1 cellular context compared by ENCODE assay signal in genomic region chr2:8625399-8626283, GRCh38.
TF ChIP-seq lines count a peak whose summit lies in the region.

No MANE protein-coding gene starts in this region.

TF ChIP-seq in HepG2, 621 proteins besides CTCF, POLR2A, EP300 and RAD21 (continued from another document and continues in another):
- no peak for TF ChIP-seq GMEB2 (CRISPR knock-in tag; IDR thresholded peaks at IDR 0.05; ENCODE audit: low read depth)
- peak; percentile 71; the same call in 1 of the 2 replicates for TF ChIP-seq PLSCR1 (CRISPR knock-in tag; IDR thresholded peaks at IDR 0.05; ENCODE audit: borderline replicate concordance)
- TF ChIP-seq NPAS2 (CRISPR knock-in tag; IDR thresholded peaks at IDR 0.05; ENCODE audit: borderline replicate concordance): no peak
- TF ChIP-seq MLX (CRISPR knock-in tag; IDR thresholded peaks at IDR 0.05): peak; percentile 72; the same call in 1 of the 2 replicates
- TF ChIP-seq GATAD1 (CRISPR knock-in tag; IDR thresholded peaks at IDR 0.05): peak; percentile 61
- TF ChIP-seq FOXP1 (IDR thresholded peaks at IDR 0.05): no peak
- peak; percentile 85 for TF ChIP-seq FOXP1 (CRISPR knock-in tag; IDR thresholded peaks at IDR 0.05)
- peak; percentile 58; the same call in 1 of the 2 replicates for TF ChIP-seq KLF13 (CRISPR knock-in tag; IDR thresholded peaks at IDR 0.05)
- TF ChIP-seq ZNF749 (CRISPR knock-in tag; IDR thresholded peaks at IDR 0.05; ENCODE audit: borderline replicate concordance): peak; percentile 92
- TF ChIP-seq ZSCAN25 (CRISPR knock-in tag; IDR thresholded peaks at IDR 0.05): peak; percentile 77
- TF ChIP-seq MTF1 (CRISPR knock-in tag; IDR thresholded peaks at IDR 0.05): no peak
- TF ChIP-seq ZNF790 (CRISPR knock-in tag; IDR thresholded peaks at IDR 0.05; ENCODE audit: borderline replicate concordance): peak; percentile 79; the same call in 1 of the 2 replicates
- no peak; the same call in 1 of the 2 replicates for TF ChIP-seq DNMT3B (CRISPR knock-in tag; conservative IDR thresholded peaks at IDR 0.05)
- TF ChIP-seq NR2F2 (IDR thresholded peaks at IDR 0.05; ENCODE audit: borderline replicate concordance, low read depth): no peak
- peak; percentile 62; the same call in 1 of the 2 replicates for TF ChIP-seq HOXA5 (CRISPR knock-in tag; IDR thresholded peaks at IDR 0.05)
- TF ChIP-seq POLR2G (IDR thresholded peaks at IDR 0.05; ENCODE audit: low read depth, low read length): peak; percentile 90
- TF ChIP-seq ZFP90 (CRISPR knock-in tag; IDR thresholded peaks at IDR 0.05; ENCODE audit: borderline replicate concordance): no peak
- no peak for TF ChIP-seq ZNF761 (CRISPR knock-in tag; conservative IDR thresholded peaks at IDR 0.05)
- TF ChIP-seq ZSCAN5A (CRISPR knock-in tag; IDR thresholded peaks at IDR 0.05; ENCODE audit: borderline replicate concordance): 0 out of 2 replicates have a peak, but pooled peaks have one; percentile 14
- TF ChIP-seq TAF1 (CRISPR knock-in tag; IDR thresholded peaks at IDR 0.05): peak; percentile 89
- TF ChIP-seq ZNF878 (CRISPR knock-in tag; IDR thresholded peaks at IDR 0.05): peak; percentile 93
- TF ChIP-seq ZBTB14 (CRISPR knock-in tag; IDR thresholded peaks at IDR 0.05): no peak
- peak; percentile 86; the same call in 1 of the 2 replicates for TF ChIP-seq ZBTB39 (CRISPR knock-in tag; IDR thresholded peaks at IDR 0.05)
- peak; percentile 79; the same call in 1 of the 2 replicates for TF ChIP-seq NFKBIZ (CRISPR knock-in tag; IDR thresholded peaks at IDR 0.05)
- peak; percentile 25; the same call in 1 of the 2 replicates for TF ChIP-seq TGIF2 (CRISPR knock-in tag; IDR thresholded peaks at IDR 0.05)
- TF ChIP-seq PHF5A (CRISPR knock-in tag; IDR thresholded peaks at IDR 0.05; ENCODE audit: low read depth, unreplicated experiment): no peak
- no peak; the same call in 1 of the 2 replicates for TF ChIP-seq ZMYM3 (CRISPR knock-in tag; IDR thresholded peaks at IDR 0.05)
- TF ChIP-seq KDM3A (CRISPR knock-in tag; IDR thresholded peaks at IDR 0.05; ENCODE audit: low read depth): peak; percentile 86
- peak; percentile 95 for TF ChIP-seq HIC2 (CRISPR knock-in tag; IDR thresholded peaks at IDR 0.05; ENCODE audit: low read depth)
- no peak for TF ChIP-seq ZNF740 (CRISPR knock-in tag; IDR thresholded peaks at IDR 0.05)
- TF ChIP-seq PLRG1 (conservative IDR thresholded peaks at IDR 0.05): no peak
- peak; percentile 89 for TF ChIP-seq HNF4G (IDR thresholded peaks at IDR 0.05; ENCODE audit: borderline replicate concordance, low read depth, low read length)
- TF ChIP-seq HNF4G (CRISPR knock-in tag; IDR thresholded peaks at IDR 0.05; ENCODE audit: borderline replicate concordance, low read depth): peak; percentile 70
- 0 out of 2 replicates have a peak, but pooled peaks have one; percentile 26 for TF ChIP-seq ZNF704 (CRISPR knock-in tag; IDR thresholded peaks at IDR 0.05; ENCODE audit: borderline replicate concordance)
- TF ChIP-seq ZNF512B (CRISPR knock-in tag; IDR thresholded peaks at IDR 0.05; ENCODE audit: borderline replicate concordance): no peak
- TF ChIP-seq ZBTB49 (CRISPR knock-in tag; IDR thresholded peaks at IDR 0.05; ENCODE audit: borderline replicate concordance): no peak; the same call in 1 of the 2 replicates
- no peak for TF ChIP-seq ZBTB2 (CRISPR knock-in tag; IDR thresholded peaks at IDR 0.05; ENCODE audit: low read depth)
- peak; percentile 98 for TF ChIP-seq KAT7 (CRISPR knock-in tag; IDR thresholded peaks at IDR 0.05; ENCODE audit: borderline replicate concordance)
- peak; percentile 43; the same call in 1 of the 2 replicates for TF ChIP-seq KMT2B (CRISPR knock-in tag; IDR thresholded peaks at IDR 0.05)
- peak; percentile 80 for TF ChIP-seq MED13 (CRISPR knock-in tag; IDR thresholded peaks at IDR 0.05)
- TF ChIP-seq TFAP4 (IDR thresholded peaks at IDR 0.05; ENCODE audit: borderline replicate concordance, low read depth): peak; percentile 81; the same call in 1 of the 2 replicates
